Comparison of ENCODE assay signal across 1 cellular context in genomic region chr2:44477657-44478414, GRCh38.
TF ChIP-seq lines count a peak whose summit lies in the region.

No MANE protein-coding gene starts in this region.

TF ChIP-seq in GM23338, 12 proteins besides CTCF, POLR2A, EP300 and RAD21 (continued from another document):
- TF ChIP-seq REST (IDR thresholded peaks at IDR 0.05; ENCODE audit: unreplicated experiment) (no peak), STAT1 (IDR thresholded peaks at IDR 0.05; ENCODE audit: unreplicated experiment) (no peak), ZNF331 (CRISPR knock-in tag; IDR thresholded peaks at IDR 0.05; ENCODE audit: low read depth) (no peak)
